In genomic region chr9:83706703-83707517, GRCh38 we compare ENCODE assay signal across 8 cellular contexts. TPM values are rescaled to one million over a fixed set of nuclear protein-coding genes. Genes with fewer than 3 reads are reported as not detected.
DNase-seq lines count a peak whose midpoint lies in the region; ATAC-seq and TF ChIP-seq lines count a peak whose summit lies in the region.

No MANE protein-coding gene starts in this region.

- TF ChIP-seq POLR2A in gastroesophageal sphincter (IDR thresholded peaks at IDR 0.05), result no peak
- TF ChIP-seq POLR2A in thyroid gland (IDR thresholded peaks at IDR 0.05), result no peak

- H4K20me1 ChIP-seq in OCI-LY7 (ENCODE audit: insufficient read depth, low read length), result peaks cover 16% of the 10 kb centered on the region; the same call in 1 of the 2 replicates

- H3K27ac ChIP-seq in OCI-LY7 (ENCODE audit: low read depth, low read length, poor library complexity, severe bottlenecking), result peak overlapping the region; percentile 85
- H3K27ac ChIP-seq in gastroesophageal sphincter, result peak overlapping the region; percentile 90 to 98 (median 96)
- H3K27ac ChIP-seq in thyroid gland, result peak overlapping the region; percentile 96 to 99 (median 99)

- H3K27me3 ChIP-seq in gastroesophageal sphincter, result no peaks in the 10 kb centered on the region
- H3K27me3 ChIP-seq in thyroid gland, result no peaks in the 10 kb centered on the region

- CTCF ChIA-PET in OCI-LY7 (lab: Charles Lee; ENCODE audit: unreplicated experiment), result no interaction called here

- intact Hi-C loops in OCI-LY7 (cut with micrococcal nuclease; ENCODE audit: unreplicated experiment), result loop anchor here (1.0 to 5.0 kb wide), 4 partner anchors 14 to 273 kb away; partner anchors contain the start of genes GKAP1, HNRNPK, IDNK and RMI1
- intact Hi-C loops in thyroid gland (cut with DNase I), result loop anchor here (10.0 kb wide), 1 partner anchor 82 kb away; the partner anchor contains the start of gene IDNK

- POLR2A ChIA-PET in OCI-LY7 (lab: Charles Lee), result interaction anchor here (0.8 to 3.5 kb wide), 7 partner anchors 10 to 82 kb away, joined by 3 to 41 read pairs (median 7); partner anchors contain the start of gene IDNK

- peaks cover 57% of the 10 kb centered on the region for H3K79me2 ChIP-seq in OCI-LY7 (ENCODE audit: insufficient read depth, low read depth, low read length)

- H3K4me3 ChIP-seq in OCI-LY7 (ENCODE audit: low read depth, low read length, poor library complexity, severe bottlenecking) (peak overlapping the region; percentile 89), gastroesophageal sphincter (peak overlapping the region; percentile 75 to 91), thyroid gland (replicated peaks in 1 of 3) (peak overlapping the region; percentile 50 to 99 (median 93))

- peak overlapping the region; percentile 94 for H3K27ac Mint-ChIP-seq in activated T-helper 17 cell treated with anti-CD3 and anti-CD28 coated beads, Interleukin-2, amount 50 U/mL, for 72 hours
- H3K27ac Mint-ChIP-seq in osteocyte (ENCODE audit: unreplicated experiment), result peak overlapping the region; percentile 100

- BruUV-seq in OCI-LY7 (replicated peaks; lab: Mats Ljungman, UMichigan), result TSS peak; percentile 67

- peaks cover 31% of the 10 kb centered on the region for H3K4me1 Mint-ChIP-seq in activated T-helper 17 cell treated with anti-CD3 and anti-CD28 coated beads, Interleukin-2, amount 50 U/mL, for 72 hours
- peaks cover 36% of the 10 kb centered on the region for H3K4me1 Mint-ChIP-seq in osteocyte (ENCODE audit: unreplicated experiment)

- H3K4me3 Mint-ChIP-seq in activated T-helper 17 cell treated with anti-CD3 and anti-CD28 coated beads, Interleukin-2, amount 50 U/mL, for 72 hours, result peak overlapping the region; percentile 90
- peak overlapping the region; percentile 99 for H3K4me3 Mint-ChIP-seq in osteocyte (ENCODE audit: unreplicated experiment)

- H3K9me2 ChIP-seq in OCI-LY7 (ENCODE audit: insufficient read depth, low read length), result no peaks in the 10 kb centered on the region

- no peaks in the 10 kb centered on the region for H3K9me3 Mint-ChIP-seq in activated T-helper 17 cell treated with anti-CD3 and anti-CD28 coated beads, Interleukin-2, amount 50 U/mL, for 72 hours
- no peaks in the 10 kb centered on the region for H3K9me3 Mint-ChIP-seq in osteocyte (ENCODE audit: unreplicated experiment)

- no peaks in the 10 kb centered on the region for H3K27me3 Mint-ChIP-seq in activated T-helper 17 cell treated with anti-CD3 and anti-CD28 coated beads, Interleukin-2, amount 50 U/mL, for 72 hours
- H3K27me3 Mint-ChIP-seq in osteocyte (ENCODE audit: unreplicated experiment), result no peaks in the 10 kb centered on the region

- peak; percentile 36 for DNase-seq in SIG-M5 treated with dmso at 0.1 percent for 504 hours (lab: John Stamatoyannopoulos, UW; ENCODE audit: unreplicated experiment)
- no peak for DNase-seq in SIG-M5 (lab: John Stamatoyannopoulos, UW)
- peak; percentile 73 for DNase-seq in OCI-LY7 (ENCODE audit: low spot score)
- DNase-seq in osteocyte (ENCODE audit: extremely low spot score, unreplicated experiment), result peak; percentile 84
- DNase-seq in thyroid gland, result peak; percentile 16 to 37

- H3K36me3 ChIP-seq in OCI-LY7 (ENCODE audit: insufficient read depth, low read length), result peaks cover 18% of the 10 kb centered on the region
- no peaks in the 10 kb centered on the region for H3K36me3 ChIP-seq in gastroesophageal sphincter
- no peaks in the 10 kb centered on the region for H3K36me3 ChIP-seq in thyroid gland

- 0% methylated on average over 7 to 10 of the region's 42 CpGs for WGBS in gastroesophageal sphincter (ENCODE audit: low coverage in 1 of 2), 2 donors
- WGBS in thyroid gland, 2 donors, result 1% methylated on average over 28 to 32 of the region's 42 CpGs

- H3K9me3 ChIP-seq in OCI-LY7 (ENCODE audit: low read length), result no peaks in the 10 kb centered on the region
- no peaks in the 10 kb centered on the region for H3K9me3 ChIP-seq in gastroesophageal sphincter
- H3K9me3 ChIP-seq in thyroid gland, result no peaks in the 10 kb centered on the region

- H3K4me1 ChIP-seq in OCI-LY7 (ENCODE audit: insufficient read depth, low read length, poor library complexity, severe bottlenecking), result peaks cover 47% of the 10 kb centered on the region
- peaks cover 0 to 50% (median 10%) of the 10 kb centered on the region in 3 donors for H3K4me1 ChIP-seq in gastroesophageal sphincter
- peaks cover 6 to 20% of the 10 kb centered on the region in 2 donors for H3K4me1 ChIP-seq in thyroid gland

- TF ChIP-seq CTCF in OCI-LY7 (conservative IDR thresholded peaks at IDR 0.05; ENCODE audit: low read length), result no peak
- TF ChIP-seq CTCF in gastroesophageal sphincter (IDR thresholded peaks at IDR 0.05), result no peak
- no peak for TF ChIP-seq CTCF in osteocyte (IDR thresholded peaks at IDR 0.05)
- TF ChIP-seq CTCF in thyroid gland (IDR thresholded peaks at IDR 0.05), result no peak

- H3K36me3 Mint-ChIP-seq in activated T-helper 17 cell treated with anti-CD3 and anti-CD28 coated beads, Interleukin-2, amount 50 U/mL, for 72 hours (ENCODE audit: low read depth), result peaks cover 45% of the 10 kb centered on the region
- peaks cover 5% of the 10 kb centered on the region for H3K36me3 Mint-ChIP-seq in osteocyte (ENCODE audit: unreplicated experiment)

- ATAC-seq in HG03060 (IDR thresholded peaks at IDR 0.05; ENCODE audit: low read depth, unreplicated experiment) (peak; percentile 3), gastroesophageal sphincter (peak; percentile 3)
- peak; percentile 29 for ATAC-seq in activated T-helper 17 cell treated with anti-CD3 and anti-CD28 coated beads, Interleukin-2, amount 50 U/mL, for 72 hours (replicated peaks)

- H3K4me2 ChIP-seq in OCI-LY7 (ENCODE audit: low read length), result peak overlapping the region; percentile 84

- peak overlapping the region; percentile 10; the same call in 1 of the 2 replicates for H2AFZ ChIP-seq in OCI-LY7 (ENCODE audit: low read length)

- TF ChIP-seq EP300 in gastroesophageal sphincter (IDR thresholded peaks at IDR 0.05), result no peak

RNA-seq across cellular contexts. Expression of gene UBQLN1, which starts 0.8 kb away (rescaled TPM):
- total RNA-seq in OCI-LY7 (2014; rRNA removed; shearing (Covaris generic)), result 83.9 and 115 TPM in 2 replicates
- total RNA-seq in OCI-LY7 (2022), result 179 and 185 TPM in 2 replicates
- 10 to 100 TPM; 69.5 to 94.4 TPM for total RNA-seq in activated T-helper 17 cell treated with anti-CD3 and anti-CD28 coated beads, Interleukin-2, amount 50 U/mL, for 72 hours
- 100 to 1,000 TPM; 112 to 132 (median 117) TPM for total RNA-seq in gastroesophageal sphincter
- 76.1 and 79.4 TPM in 2 replicates for total RNA-seq in osteocyte
- total RNA-seq in thyroid gland, result 100 to 1,000 TPM; 111 to 159 (median 123) TPM
